Comparison of ENCODE assay signal across 30 cellular contexts in genomic region chr9:126937444-126937843, GRCh38.
"Had no signal": no experiment of that assay in that cellular context is flagged by ENCODE, and none has a peak within 500 bp of the region (broad histone marks: within the 10 kb centered on the region; RNA-seq: fewer than 3 reads in every experiment).

No MANE protein-coding gene starts in this region.

- H3K4me3 ChIP-seq: ascending aorta, cardiac muscle cell, colonic mucosa had no signal

- H3K4me1 ChIP-seq: ascending aorta, colonic mucosa had no signal

- H3K36me3 ChIP-seq: ascending aorta, cardiac muscle cell, colonic mucosa had no signal

- H3K27me3 ChIP-seq: ascending aorta, cardiac muscle cell, colonic mucosa had no signal

- H3K27ac ChIP-seq: ascending aorta, cardiac muscle cell, colonic mucosa, VCaP had no signal

- FAIRE-seq: bronchial epithelial cell, TTC549 had no signal

- ATAC-seq: activated CD4-positive, alpha-beta T cell treated with anti-CD3 and anti-CD28 coated beads for 36 hours; activated CD4-positive, CD25-positive, alpha-beta regulatory T cell treated with anti-CD3 and anti-CD28 coated beads, Interleukin-2, amount 50 U/mL, for 24 hours; activated CD8-positive, alpha-beta T cell treated with anti-CD3 and anti-CD28 coated beads, Interleukin-2, amount 10 ng/mL, durations not matched to agents 7 days and 5 days; activated naive CD8-positive, alpha-beta T cell treated with anti-CD3 and anti-CD28 coated beads, Interleukin-2, amount 50 U/mL, for 24 hours; T-helper 17 cell had no signal

- H3K9me3 ChIP-seq: ascending aorta, colonic mucosa had no signal

- DNase-seq: activated CD4-positive, alpha-beta memory T cell treated with anti-CD3 and anti-CD28 coated beads, Interleukin-2, amount 10 ng/mL, durations not matched to agents 7 days and 5 days; activated CD4-positive, alpha-beta T cell treated with anti-CD3 and anti-CD28 coated beads for 1 hour; activated CD4-positive, alpha-beta T cell treated with anti-CD3 and anti-CD28 coated beads for 36 hours; activated CD4-positive, alpha-beta T cell treated with anti-CD3 and anti-CD28 coated beads for 48 hours; activated CD4-positive, alpha-beta T cell treated with anti-CD3 and anti-CD28 coated beads, Interleukin-2, amount 10 ng/mL, durations not matched to agents 7 days and 5 days; activated CD4-positive, alpha-beta T cell treated with anti-CD3 and anti-CD28 coated beads, Interleukin-2, amount 50 U/mL, for 48 hours; activated CD4-positive, CD25-positive, alpha-beta regulatory T cell; activated CD8-positive, alpha-beta memory T cell treated with anti-CD3 and anti-CD28 coated beads for 24 hours; activated CD8-positive, alpha-beta memory T cell treated with anti-CD3 and anti-CD28 coated beads, Interleukin-2, amount 50 U/mL, for 48 hours; activated CD8-positive, alpha-beta T cell treated with anti-CD3 and anti-CD28 coated beads, Interleukin-2, amount 10 ng/mL, durations not matched to agents 7 days and 5 days; activated effector memory CD4-positive, alpha-beta T cell treated with Interleukin-2 at 50 U/mL for 16 hours; activated gamma-delta T cell; activated naive CD4-positive, alpha-beta T cell treated with anti-CD3 and anti-CD28 coated beads, Interleukin-2, amount 10 ng/mL, durations not matched to agents 7 days and 5 days; activated naive CD4-positive, alpha-beta T cell treated with Interleukin-2 at 50 U/mL for 16 hours; activated naive CD8-positive, alpha-beta T cell treated with anti-CD3 and anti-CD28 coated beads, Interleukin-2, amount 10 ng/mL, durations not matched to agents 7 days and 5 days; activated naive CD8-positive, alpha-beta T cell treated with anti-CD3 and anti-CD28 coated beads, Interleukin-2, amount 50 U/mL, for 24 hours; activated T-cell treated with anti-CD3 and anti-CD28 coated beads, Interleukin-2, amount 50 U/mL, for 24 hours; activated T-cell treated with anti-CD3 and anti-CD28 coated beads, Interleukin-2, amount 50 U/mL, for 48 hours; amygdala; anterior cingulate cortex; caudate nucleus; cerebellar nuclear complex; colonic mucosa; T-helper 17 cell had no signal
